29 cellular contexts compared by ENCODE assay signal in the genomic region with DNA sequence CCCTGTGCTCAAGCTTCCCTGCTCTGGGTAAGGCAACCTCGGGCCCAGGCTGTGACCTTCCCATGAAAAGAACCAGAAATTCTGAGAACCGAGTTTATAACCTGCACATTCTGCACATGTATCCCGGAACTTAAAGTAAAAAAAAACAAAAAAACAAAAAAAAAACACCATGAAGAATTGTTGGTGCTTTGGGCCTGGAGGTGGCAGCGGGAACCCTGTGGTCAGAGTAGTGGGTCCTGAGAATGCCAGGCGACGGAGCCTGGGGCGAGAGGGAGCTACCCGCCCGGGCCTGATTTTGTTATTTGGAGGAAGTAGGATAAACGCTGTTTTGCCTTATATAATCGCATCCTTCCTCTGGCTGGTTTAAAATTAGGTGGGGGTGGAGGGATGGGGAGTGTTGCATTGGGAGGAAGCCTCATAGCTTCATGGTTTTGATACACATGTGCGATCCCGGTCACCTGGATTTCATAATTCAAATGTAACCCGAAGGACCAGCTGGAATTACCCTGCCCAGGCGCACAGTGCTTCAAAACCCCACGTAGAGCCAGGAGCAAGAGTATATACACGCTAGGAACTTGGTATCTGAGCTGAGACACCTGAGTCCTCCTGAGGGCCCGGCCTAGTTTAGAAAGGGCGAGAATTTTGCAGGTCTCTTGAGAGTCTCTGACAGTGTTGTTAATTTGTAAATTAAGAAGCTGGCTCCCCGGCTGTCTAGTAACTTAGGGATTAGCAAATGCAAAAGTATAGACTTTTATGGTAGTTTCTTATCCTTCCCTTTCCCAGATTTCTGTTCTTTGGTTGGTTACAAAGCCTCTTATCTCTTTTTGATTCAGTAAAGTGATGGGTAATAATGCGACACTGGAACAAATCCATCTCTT. TPM values are rescaled to one million over a fixed set of nuclear protein-coding genes. Genes with fewer than 3 reads are reported as not detected.
DNase-seq lines count a peak whose midpoint lies in the region; ATAC-seq, FAIRE-seq and TF ChIP-seq lines count a peak whose summit lies in the region.
"Had no signal": no experiment of that assay in that cellular context is flagged by ENCODE, and none has a peak within 500 bp of the region (broad histone marks: within the 10 kb centered on the region; RNA-seq: fewer than 3 reads in every experiment).

No MANE protein-coding gene starts in this region.

- no peaks in the 10 kb centered on the region for H3K79me2 ChIP-seq in neural progenitor cell (ENCODE audit: low read depth)

- H3K27ac Mint-ChIP-seq in neural progenitor cell: no peak overlapping the region
- H3K27ac Mint-ChIP-seq: activated naive CD4-positive, alpha-beta T cell treated with anti-CD3 and anti-CD28 coated beads, Interleukin-2, amount 50 U/mL, for 72 hours; H9; naive thymus-derived CD8-positive, alpha-beta T cell; stimulated activated naive CD8-positive, alpha-beta T cell treated with anti-CD3 and anti-CD28 coated beads, Interleukin-15, amount 100 ng/mL, for 72 hours; T-helper 2 cell treated with Interferon-gamma antibody and Interleukin-4, amounts not matched to agents 5 μg/mL and 100 μg/mL, for 36 hours had no signal

- H3F3A ChIP-seq in neural progenitor cell (ENCODE audit: low read depth): peaks cover 32% of the 10 kb centered on the region

- peaks cover 27% of the 10 kb centered on the region for H3K36me3 ChIP-seq in SK-N-MC (ENCODE audit: insufficient read depth, low read length)
- H3K36me3 ChIP-seq in neural progenitor cell: no peaks in the 10 kb centered on the region
- H3K36me3 ChIP-seq: BLaER1 treated with 17β-estradiol and CSF1 and Interleukin-3, amounts not matched to agents 10 nM and 100 nM; pancreas; thyroid gland had no signal

- H3K36me3 Mint-ChIP-seq in neural progenitor cell: peaks cover 34% of the 10 kb centered on the region

- peaks cover 75% of the 10 kb centered on the region for H4K20me1 ChIP-seq in neural progenitor cell (ENCODE audit: low read depth)

- H3K27ac ChIP-seq in SK-N-MC (peak overlapping the region; percentile 86), neural progenitor cell (no peak overlapping the region)
- H3K27ac ChIP-seq: BLaER1 treated with 17β-estradiol and CSF1 and Interleukin-3, amounts not matched to agents 10 nM and 100 nM; coronary artery; pancreas; right atrium auricular region; thyroid gland had no signal

- peaks cover 75% of the 10 kb centered on the region for H3K4me1 Mint-ChIP-seq in neural progenitor cell

- peak overlapping the region; percentile 88 for H3K4me3 Mint-ChIP-seq in neural progenitor cell
- H3K4me3 Mint-ChIP-seq: H9; stimulated activated naive CD8-positive, alpha-beta T cell treated with anti-CD3 and anti-CD28 coated beads, Interleukin-15, amount 100 ng/mL, for 72 hours; T-helper 2 cell treated with Interferon-gamma antibody and Interleukin-4, amounts not matched to agents 5 μg/mL and 100 μg/mL, for 36 hours had no signal

- peak overlapping the region; percentile 95 for H3K4me3 ChIP-seq in SK-N-MC
- H3K4me3 ChIP-seq in fibroblast of villous mesenchyme (ENCODE audit: low read depth, low read length): peak overlapping the region; percentile 76
- no peak overlapping the region for H3K4me3 ChIP-seq in neural progenitor cell
- H3K4me3 ChIP-seq: BLaER1 treated with 17β-estradiol and CSF1 and Interleukin-3, amounts not matched to agents 10 nM and 100 nM; coronary artery; pancreas; right atrium auricular region; thyroid gland had no signal

- no peaks in the 10 kb centered on the region for H3K9me3 Mint-ChIP-seq in neural progenitor cell
- H3K9me3 Mint-ChIP-seq: activated naive CD4-positive, alpha-beta T cell treated with anti-CD3 and anti-CD28 coated beads, Interleukin-2, amount 50 U/mL, for 72 hours; stimulated activated naive CD8-positive, alpha-beta T cell treated with anti-CD3 and anti-CD28 coated beads, Interleukin-15, amount 100 ng/mL, for 72 hours; T-helper 2 cell treated with Interferon-gamma antibody and Interleukin-4, amounts not matched to agents 5 μg/mL and 100 μg/mL, for 36 hours had no signal

- peaks cover 69% of the 10 kb centered on the region for H3K27me3 Mint-ChIP-seq in neural progenitor cell (ENCODE audit: insufficient read depth, low read depth)

- DNase-seq in SK-N-MC (ENCODE audit: low read depth, low spot score): no peak
- DNase-seq in fibroblast of villous mesenchyme (ENCODE audit: low read depth): no peak
- DNase-seq in neural progenitor cell (ENCODE audit: low spot score): no peak
- no peak for DNase-seq in hypothalamus (lab: John Stamatoyannopoulos, UW)
- DNase-seq in GM19239 (ENCODE audit: insufficient read length, low spot score): no peak
- no peak for DNase-seq in HUDEP-2 (lab: John Stamatoyannopoulos, UW; ENCODE audit: unreplicated experiment in 76 of 76)
- DNase-seq: activated CD4-positive, alpha-beta T cell treated with anti-CD3 and anti-CD28 coated beads for 48 hours; activated effector memory CD4-positive, alpha-beta T cell treated with Interleukin-2 at 50 U/mL for 16 hours; activated T-cell treated with anti-CD3 and anti-CD28 coated beads, Interleukin-2, amount 50 U/mL, for 1 hour; amygdala; foreskin fibroblast; H9; Karpas-422; naive thymus-derived CD8-positive, alpha-beta T cell; NCI-H1436 treated with DMSO at 0.1 percent for 48 hours; NCI-H82; pancreas; SIG-M5; stimulated activated naive CD8-positive, alpha-beta T cell treated with anti-CD3 and anti-CD28 coated beads, Interleukin-15, amount 100 ng/mL, for 72 hours; thyroid gland had no signal

- no peak for FAIRE-seq in GM19239 (lab: Jason Lieb, UNC)
- FAIRE-seq: GM12891, pancreas, RCC 7860 had no signal

- TF ChIP-seq CTCF in fibroblast of villous mesenchyme (IDR thresholded peaks at IDR 0.05; ENCODE audit: insufficient read depth, low read depth, low read length): no peak
- no peak for TF ChIP-seq CTCF in neural progenitor cell (IDR thresholded peaks at IDR 0.05)

- peaks cover 26% of the 10 kb centered on the region for H3K4me1 ChIP-seq in neural progenitor cell
- H3K4me1 ChIP-seq: BLaER1 treated with 17β-estradiol and CSF1 and Interleukin-3, amounts not matched to agents 10 nM and 100 nM; pancreas had no signal

- H2AFZ ChIP-seq in neural progenitor cell (replicated peaks): no peak overlapping the region

- ATAC-seq in GM18907 (IDR thresholded peaks at IDR 0.05; ENCODE audit: unreplicated experiment): no peak
- ATAC-seq: activated naive CD4-positive, alpha-beta T cell treated with anti-CD3 and anti-CD28 coated beads, Interleukin-2, amount 50 U/mL, for 72 hours; esophagus mucosa; naive thymus-derived CD8-positive, alpha-beta T cell; pancreas; stimulated activated naive CD8-positive, alpha-beta T cell treated with anti-CD3 and anti-CD28 coated beads, Interleukin-15, amount 100 ng/mL, for 72 hours had no signal

- no peak overlapping the region for H3K4me2 ChIP-seq in neural progenitor cell
- H3K4me2 ChIP-seq: BLaER1 treated with 17β-estradiol and CSF1 and Interleukin-3, amounts not matched to agents 10 nM and 100 nM had no signal

- H3K9me3 ChIP-seq in SK-N-MC (ENCODE audit: low read depth, low read length) (no peaks in the 10 kb centered on the region), neural progenitor cell (ENCODE audit: low read depth) (no peaks in the 10 kb centered on the region)
- H3K9me3 ChIP-seq: pancreas, right atrium auricular region, thyroid gland had no signal

- peaks cover 99% of the 10 kb centered on the region for H3K27me3 ChIP-seq in neural progenitor cell

- H3K9ac ChIP-seq in SK-N-MC (ENCODE audit: insufficient read length) (peak overlapping the region; percentile 24), neural progenitor cell (no peak overlapping the region)
- H3K9ac ChIP-seq: BLaER1 treated with 17β-estradiol and CSF1 and Interleukin-3, amounts not matched to agents 10 nM and 100 nM had no signal

RNA-seq across cellular contexts. Expression of gene MSX2, which starts 2.8 kb away (rescaled TPM):
- 0.32 and 0.43 TPM in 2 replicates for total RNA-seq in fibroblast of villous mesenchyme
- total RNA-seq in neural progenitor cell (ENCODE audit: low replicate concordance): 0.30 and 0.93 TPM in 2 replicates
- total RNA-seq: activated naive CD4-positive, alpha-beta T cell treated with anti-CD3 and anti-CD28 coated beads, Interleukin-2, amount 50 U/mL, for 72 hours; naive thymus-derived CD8-positive, alpha-beta T cell had no signal
